1 cellular context compared by ENCODE assay signal in genomic region chr3:124773351-124774304, GRCh38.
TF ChIP-seq lines count a peak whose summit lies in the region.

No MANE protein-coding gene starts in this region.

TF ChIP-seq in H1, 55 proteins besides CTCF, POLR2A, EP300 and RAD21 (continued from another document):
- TF ChIP-seq ATF2 (IDR thresholded peaks at IDR 0.05; ENCODE audit: low read length): no peak
- no peak for TF ChIP-seq BCL11A (IDR thresholded peaks at IDR 0.05; ENCODE audit: low read depth in 2 of 2, low read length in 2 of 2)
- TF ChIP-seq ASH2L (IDR thresholded peaks at IDR 0.05; ENCODE audit: low read length): no peak
- no peak for TF ChIP-seq PHF8 (conservative IDR thresholded peaks at IDR 0.05; ENCODE audit: low read depth, low read length)
- TF ChIP-seq HDAC6 (IDR thresholded peaks at IDR 0.05; ENCODE audit: low read depth, low read length): no peak
- TF ChIP-seq TBP (IDR thresholded peaks at IDR 0.05; ENCODE audit: low read depth, low read length): no peak
- no peak for TF ChIP-seq CTBP2 (IDR thresholded peaks at IDR 0.05; ENCODE audit: borderline replicate concordance, insufficient read depth, insufficient read length, low read length)
TF ChIP-seq in H1: peak in this region for 0.
